Comparison of ENCODE assay signal across 27 cellular contexts in the genomic region with DNA sequence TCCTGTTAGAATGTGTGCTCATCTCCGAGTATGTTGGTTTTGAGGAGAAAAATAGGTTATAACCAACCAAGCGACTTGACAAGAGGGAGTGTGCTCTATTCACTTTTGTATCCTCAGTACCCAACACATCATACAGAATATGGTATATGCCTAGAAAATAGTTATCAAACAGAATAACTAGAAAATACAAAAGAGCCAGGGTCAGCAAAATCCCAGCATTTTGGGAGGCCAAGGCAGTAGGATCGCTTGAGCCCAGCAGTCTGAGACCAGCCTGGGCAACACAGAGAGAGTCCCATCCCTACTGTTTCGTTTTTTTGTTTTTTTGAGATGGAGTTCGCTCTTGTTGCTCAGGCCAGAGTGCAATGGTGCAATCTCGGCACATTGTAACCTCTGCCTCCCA.
"Had no signal": no experiment of that assay in that cellular context is flagged by ENCODE, and none has a peak within 500 bp of the region (broad histone marks: within the 10 kb centered on the region; RNA-seq: fewer than 3 reads in every experiment).

No MANE protein-coding gene starts in this region.

- H3K27ac Mint-ChIP-seq: activated CD8-positive, alpha-beta T cell treated with anti-CD3 and anti-CD28 coated beads, Interleukin-2, amount 10 ng/mL, durations not matched to agents 7 days and 5 days; activated naive CD4-positive, alpha-beta T cell treated with anti-CD3 and anti-CD28 coated beads, Interleukin-2, amount 50 U/mL, for 24 hours; activated T-helper 1 cell treated with anti-CD3 and anti-CD28 coated beads, Interleukin-12 subunit alpha, Interleukin-12 subunit beta, Interleukin-2, Interleukin-4 antibody, amounts not matched to agents 30 ng/mL and 10 ng/mL and 1 ng/mL, durations not matched to agents 14 hours and 24 hours and 36 hours; T-helper 17 cell; WTC11 had no signal

- H3K4me1 ChIP-seq: body of pancreas had no signal

- H3K4me3 Mint-ChIP-seq: activated CD8-positive, alpha-beta T cell treated with anti-CD3 and anti-CD28 coated beads, Interleukin-2, amount 10 ng/mL, durations not matched to agents 7 days and 5 days; activated naive CD4-positive, alpha-beta T cell treated with anti-CD3 and anti-CD28 coated beads, Interleukin-2, amount 50 U/mL, for 24 hours; activated T-helper 1 cell treated with anti-CD3 and anti-CD28 coated beads, Interleukin-12 subunit alpha, Interleukin-12 subunit beta, Interleukin-2, Interleukin-4 antibody, amounts not matched to agents 30 ng/mL and 10 ng/mL and 1 ng/mL, durations not matched to agents 14 hours and 24 hours and 36 hours; T-helper 17 cell; WTC11 had no signal

- H3K36me3 Mint-ChIP-seq: activated naive CD4-positive, alpha-beta T cell treated with anti-CD3 and anti-CD28 coated beads, Interleukin-2, amount 50 U/mL, for 24 hours; WTC11 had no signal

- ATAC-seq: activated CD8-positive, alpha-beta T cell treated with anti-CD3 and anti-CD28 coated beads, Interleukin-2, amount 10 ng/mL, durations not matched to agents 7 days and 5 days; body of pancreas; Panc1; T-helper 17 cell; WTC11 had no signal

- H3K36me3 ChIP-seq: cardiac muscle cell had no signal

- H3K9me3 ChIP-seq: body of pancreas had no signal

- H3K9me3 Mint-ChIP-seq: activated naive CD4-positive, alpha-beta T cell treated with anti-CD3 and anti-CD28 coated beads, Interleukin-2, amount 50 U/mL, for 24 hours; activated T-helper 1 cell treated with anti-CD3 and anti-CD28 coated beads, Interleukin-12 subunit alpha, Interleukin-12 subunit beta, Interleukin-2, Interleukin-4 antibody, amounts not matched to agents 30 ng/mL and 10 ng/mL and 1 ng/mL, durations not matched to agents 14 hours and 24 hours and 36 hours; WTC11 had no signal

- H3K27me3 Mint-ChIP-seq: activated naive CD4-positive, alpha-beta T cell treated with anti-CD3 and anti-CD28 coated beads, Interleukin-2, amount 50 U/mL, for 24 hours had no signal

- H3K4me1 Mint-ChIP-seq: activated naive CD4-positive, alpha-beta T cell treated with anti-CD3 and anti-CD28 coated beads, Interleukin-2, amount 50 U/mL, for 24 hours had no signal

- H3K27me3 ChIP-seq: body of pancreas, cardiac muscle cell had no signal

- H3K4me3 ChIP-seq: body of pancreas, cardiac muscle cell had no signal

- H3K27ac ChIP-seq: body of pancreas, cardiac muscle cell had no signal

- DNase-seq: activated CD4-positive, alpha-beta T cell treated with anti-CD3 and anti-CD28 coated beads for 48 hours; activated CD4-positive, alpha-beta T cell treated with anti-CD3 and anti-CD28 coated beads, Interleukin-2, amount 50 U/mL, for 4 hours; activated CD4-positive, CD25-positive, alpha-beta regulatory T cell treated with anti-CD3 and anti-CD28 coated beads, Interleukin-2, amount 50 U/mL, for 72 hours; activated CD8-positive, alpha-beta memory T cell treated with anti-CD3 and anti-CD28 coated beads, Interleukin-2, amount 50 U/mL, for 48 hours; activated CD8-positive, alpha-beta T cell treated with anti-CD3 and anti-CD28 coated beads, Interleukin-2, amount 10 ng/mL, durations not matched to agents 7 days and 5 days; activated effector memory CD4-positive, alpha-beta T cell treated with Interleukin-2 at 50 U/mL for 16 hours; activated naive CD4-positive, alpha-beta T cell; activated T-cell treated with anti-CD3 and anti-CD28 coated beads, Interleukin-2, amount 50 U/mL, for 1 hour; aorta; body of pancreas; cerebellar nuclear complex; NCI-H1092 treated with DMSO at 0.1 percent for 48 hours; NCI-H1417 treated with DMSO at 0.1 percent for 48 hours; NCI-H1694; NCI-H2029; NCI-H2107; NCI-H2171 treated with DMSO at 0.1 percent for 48 hours; NCI-H526; NCI-H82; SHP77 treated with DMSO at 0.1 percent for 48 hours; T-helper 17 cell; T-helper 9 cell had no signal
